ENCODE assay signal across 9 cellular contexts in the genomic region with DNA sequence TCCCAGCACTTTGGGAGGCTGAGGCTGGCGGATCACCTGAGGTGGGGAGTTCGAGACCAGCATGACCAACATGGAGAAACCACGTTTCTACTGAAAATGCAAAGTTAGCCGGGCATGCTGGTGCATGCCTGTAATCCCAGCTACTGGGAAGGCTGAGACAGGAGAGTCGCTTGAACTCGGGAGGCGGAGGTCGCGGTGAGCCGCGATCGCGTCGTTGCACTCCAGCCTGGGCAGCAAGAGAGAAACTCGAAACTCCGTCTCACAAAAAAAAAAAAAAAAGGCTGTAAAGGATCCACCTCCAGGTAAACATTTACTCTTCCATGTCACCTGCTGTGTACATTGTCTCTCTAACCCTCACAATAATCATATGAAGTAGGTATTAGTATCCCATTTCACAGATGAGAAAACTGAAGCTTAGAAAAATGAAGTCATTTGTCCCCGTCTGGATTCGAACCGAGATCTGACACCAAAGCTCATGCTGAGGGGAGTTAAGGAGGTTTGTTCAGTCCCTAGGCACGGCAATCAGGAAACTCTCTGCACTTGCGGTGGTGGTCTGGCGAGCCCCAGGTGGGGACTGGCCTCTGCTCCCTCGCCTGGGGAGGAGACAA. TPM values are rescaled to one million over a fixed set of nuclear protein-coding genes. Genes with fewer than 3 reads are reported as not detected.
A peak's percentile ranks its signal among the peaks of the same experiment; 100 is the strongest.
DNase-seq lines count a peak whose midpoint lies in the region; ATAC-seq and TF ChIP-seq lines count a peak whose summit lies in the region.
"Had no signal": no experiment of that assay in that cellular context is flagged by ENCODE, and none has a peak within 500 bp of the region (broad histone marks: within the 10 kb centered on the region; RNA-seq: fewer than 3 reads in every experiment).

No MANE protein-coding gene starts in this region.

- peak overlapping the region; percentile 37 for H3K4me3 ChIP-seq in kidney epithelial cell (ENCODE audit: low read depth, low read length)
- H3K4me3 ChIP-seq in upper lobe of right lung, result peak overlapping the region; percentile 57

- H3K27me3 Mint-ChIP-seq in activated naive CD4-positive, alpha-beta T cell treated with anti-CD3 and anti-CD28 coated beads, Interleukin-2, amount 50 U/mL, for 24 hours, result no peaks in the 10 kb centered on the region
- H3K27me3 Mint-ChIP-seq in activated T-helper 17 cell treated with anti-CD3 and anti-CD28 coated beads, Interleukin-2, amount 50 U/mL, for 72 hours, result peaks cover 7% of the 10 kb centered on the region

- no peaks in the 10 kb centered on the region for H3K4me1 ChIP-seq in upper lobe of right lung

- peak overlapping the region; percentile 94 for H3K27ac Mint-ChIP-seq in activated naive CD4-positive, alpha-beta T cell treated with anti-CD3 and anti-CD28 coated beads, Interleukin-2, amount 50 U/mL, for 24 hours
- H3K27ac Mint-ChIP-seq in activated T-helper 17 cell treated with anti-CD3 and anti-CD28 coated beads, Interleukin-2, amount 50 U/mL, for 72 hours, result peak overlapping the region; percentile 95

- TF ChIP-seq CTCF in kidney epithelial cell (IDR thresholded peaks at IDR 0.05; ENCODE audit: insufficient read depth, low read length, poor library complexity, severe bottlenecking) (no peak), upper lobe of right lung (IDR thresholded peaks at IDR 0.05) (no peak)

- no peaks in the 10 kb centered on the region for H3K27me3 ChIP-seq in kidney epithelial cell (ENCODE audit: control insufficient read depth, insufficient read depth, low read length)
- peaks cover 3% of the 10 kb centered on the region for H3K27me3 ChIP-seq in upper lobe of right lung

- H3K36me3 ChIP-seq in kidney epithelial cell (ENCODE audit: control insufficient read depth, insufficient read depth, low read length) (no peaks in the 10 kb centered on the region), upper lobe of right lung (no peaks in the 10 kb centered on the region)

- H3K4me1 Mint-ChIP-seq in activated naive CD4-positive, alpha-beta T cell treated with anti-CD3 and anti-CD28 coated beads, Interleukin-2, amount 50 U/mL, for 24 hours, result peaks cover 42% of the 10 kb centered on the region
- H3K4me1 Mint-ChIP-seq in activated T-helper 17 cell treated with anti-CD3 and anti-CD28 coated beads, Interleukin-2, amount 50 U/mL, for 72 hours, result peaks cover 35% of the 10 kb centered on the region

- DNase-seq in activated naive CD4-positive, alpha-beta T cell (lab: John Stamatoyannopoulos, UW), result no peak
- DNase-seq in kidney epithelial cell (ENCODE audit: low read depth) (no peak), upper lobe of right lung (no peak), HK-2 (ENCODE audit: unreplicated experiment) (no peak), HuH-7.5 (ENCODE audit: low spot score) (no peak)
- DNase-seq: NCI-H510A treated with DMSO at 0.1 percent for 48 hours had no signal

- H3K9me3 Mint-ChIP-seq in activated naive CD4-positive, alpha-beta T cell treated with anti-CD3 and anti-CD28 coated beads, Interleukin-2, amount 50 U/mL, for 24 hours, result no peaks in the 10 kb centered on the region
- no peaks in the 10 kb centered on the region for H3K9me3 Mint-ChIP-seq in activated T-helper 17 cell treated with anti-CD3 and anti-CD28 coated beads, Interleukin-2, amount 50 U/mL, for 72 hours

- H3K4me3 Mint-ChIP-seq in activated naive CD4-positive, alpha-beta T cell treated with anti-CD3 and anti-CD28 coated beads, Interleukin-2, amount 50 U/mL, for 24 hours, result peak overlapping the region; percentile 95
- peak overlapping the region; percentile 92 for H3K4me3 Mint-ChIP-seq in activated T-helper 17 cell treated with anti-CD3 and anti-CD28 coated beads, Interleukin-2, amount 50 U/mL, for 72 hours

- intact Hi-C loops in upper lobe of right lung (cut with DNase I), result no loop called here

- ATAC-seq in activated T-helper 17 cell treated with anti-CD3 and anti-CD28 coated beads, Interleukin-2, amount 50 U/mL, for 72 hours (replicated peaks), result no peak
- ATAC-seq in upper lobe of right lung (no peak), HG02852 (IDR thresholded peaks at IDR 0.05; ENCODE audit: unreplicated experiment) (no peak)

- H3K9me3 ChIP-seq in upper lobe of right lung, result no peaks in the 10 kb centered on the region

- peak overlapping the region; percentile 77 for H3K27ac ChIP-seq in upper lobe of right lung

- H3K36me3 Mint-ChIP-seq in activated naive CD4-positive, alpha-beta T cell treated with anti-CD3 and anti-CD28 coated beads, Interleukin-2, amount 50 U/mL, for 24 hours, result peaks cover 23% of the 10 kb centered on the region
- H3K36me3 Mint-ChIP-seq in activated T-helper 17 cell treated with anti-CD3 and anti-CD28 coated beads, Interleukin-2, amount 50 U/mL, for 72 hours (ENCODE audit: low read depth), result peaks cover 39% of the 10 kb centered on the region

RNA-seq across cellular contexts. Expression of gene DOCK2, which starts 0.5 kb away (rescaled TPM):
- 100 to 1,000 TPM; 229 to 244 TPM for total RNA-seq in activated T-helper 17 cell treated with anti-CD3 and anti-CD28 coated beads, Interleukin-2, amount 50 U/mL, for 72 hours
- total RNA-seq in kidney epithelial cell (2.2 and 3.9 TPM in 2 replicates), upper lobe of right lung (65.4 TPM)

RNA-seq across cellular contexts. Expression of gene SPDL1, which starts 53.0 kb away (rescaled TPM):
- total RNA-seq in activated T-helper 17 cell treated with anti-CD3 and anti-CD28 coated beads, Interleukin-2, amount 50 U/mL, for 72 hours, result 10 to 100 TPM; 22.8 to 38.4 TPM
- total RNA-seq in kidney epithelial cell (17.9 and 64.3 TPM in 2 replicates), upper lobe of right lung (3.5 TPM)

Comparison
In these comparisons a context has a peak if more than half of its experiments do, and no peak if none do; other contexts are left out.
1. RNA of gene DOCK2, which starts 0.5 kb away (total RNA-seq): 229 to 244 TPM in activated T-helper 17 cell treated with anti-CD3 and anti-CD28 coated beads, Interleukin-2, amount 50 U/mL, for 72 hours and 65.4 TPM in upper lobe of right lung (single experiment); 2.2 to 3.9 TPM in kidney epithelial cell; every median in the first group is over 10 times any median in the second.